13 cellular contexts compared by ENCODE assay signal in genomic region chr3:190064112-190064511, GRCh38. TPM values are rescaled to one million over a fixed set of nuclear protein-coding genes. Genes with fewer than 3 reads are reported as not detected.
DNase-seq lines count a peak whose midpoint lies in the region; ATAC-seq and TF ChIP-seq lines count a peak whose summit lies in the region.
"Had no signal": no experiment of that assay in that cellular context is flagged by ENCODE, and none has a peak within 500 bp of the region (broad histone marks: within the 10 kb centered on the region; RNA-seq: fewer than 3 reads in every experiment).

No MANE protein-coding gene starts in this region.

- TF ChIP-seq CTCF in adrenal gland (IDR thresholded peaks at IDR 0.05) (no peak), gastroesophageal sphincter (IDR thresholded peaks at IDR 0.05) (no peak), testis (IDR thresholded peaks at IDR 0.05) (no peak)

- peaks cover 5 to 49% of the 10 kb centered on the region in 2 donors for H3K4me1 ChIP-seq in adrenal gland (replicated peaks in 1 of 2)
- peaks cover 0 to 4% (median 2%) of the 10 kb centered on the region in 3 donors for H3K4me1 ChIP-seq in gastroesophageal sphincter
- H3K4me1 ChIP-seq in testis, result peaks cover 1% of the 10 kb centered on the region

- 16 to 42% (median 32%) methylated on average over 3 of the region's 3 CpGs for WGBS in adrenal gland, 4 donors
- WGBS in gastroesophageal sphincter (ENCODE audit: low coverage in 1 of 2), 2 donors, result 29 to 48% methylated on average over 2 to 3 of the region's 3 CpGs
- 37 to 50% methylated on average over 3 of the region's 3 CpGs for WGBS in testis, 2 donors

- intact Hi-C loops in adrenal gland (cut with DNase I) (no loop called here), testis (cut with DNase I; ENCODE audit: low total_unique reads) (no loop called here)

- TF ChIP-seq EP300 in gastroesophageal sphincter (IDR thresholded peaks at IDR 0.05), result no peak

- DNase-seq in HCEC 1CT, result peak; percentile 95
- peak in 6 of 7 donors; percentile 52 to 69 (median 62) for DNase-seq in adrenal gland
- peak; percentile 21 for DNase-seq in testis
- DNase-seq in RPMI8226, result no peak
- no peak for DNase-seq in NCI-H1436 (lab: John Stamatoyannopoulos, UW)
- no peak for DNase-seq in NOMO-1 (lab: John Stamatoyannopoulos, UW; ENCODE audit: unreplicated experiment in 2 of 2)
- DNase-seq: DMS79, NCI-H345, SW 1271 had no signal

- H3K27ac ChIP-seq in adrenal gland (peak overlapping the region in 2 of 5 donors; percentile 10 to 22), gastroesophageal sphincter (no peak overlapping the region), testis (no peak overlapping the region)
- H3K27ac ChIP-seq: neural progenitor cell had no signal

- ATAC-seq in gastroesophageal sphincter (peak; percentile 34), HG03460 (IDR thresholded peaks at IDR 0.05; ENCODE audit: unreplicated experiment) (no peak)

- TF ChIP-seq POLR2A in adrenal gland (IDR thresholded peaks at IDR 0.05) (no peak), gastroesophageal sphincter (IDR thresholded peaks at IDR 0.05) (no peak), testis (IDR thresholded peaks at IDR 0.05) (no peak)

- H3K27me3 ChIP-seq in adrenal gland (no peaks in the 10 kb centered on the region), gastroesophageal sphincter (no peaks in the 10 kb centered on the region), testis (no peaks in the 10 kb centered on the region)
- H3K27me3 ChIP-seq: neural progenitor cell had no signal

- H3K36me3 ChIP-seq in adrenal gland (replicated peaks in 1 of 2) (no peaks in the 10 kb centered on the region), gastroesophageal sphincter (no peaks in the 10 kb centered on the region), testis (ENCODE audit: low read depth, missing control alignments) (no peaks in the 10 kb centered on the region)
- H3K36me3 ChIP-seq: neural progenitor cell had no signal

- no peak overlapping the region for H3K4me3 ChIP-seq in adrenal gland
- H3K4me3 ChIP-seq in gastroesophageal sphincter, result no peak overlapping the region
- no peak overlapping the region for H3K4me3 ChIP-seq in testis
- H3K4me3 ChIP-seq: neural progenitor cell had no signal

- H3K9me3 ChIP-seq in adrenal gland (replicated peaks in 1 of 3), result no peaks in the 10 kb centered on the region
- no peaks in the 10 kb centered on the region for H3K9me3 ChIP-seq in gastroesophageal sphincter
- no peaks in the 10 kb centered on the region for H3K9me3 ChIP-seq in testis

RNA-seq across cellular contexts. Expression of gene P3H2, which starts 56.6 kb away (rescaled TPM):
- total RNA-seq in adrenal gland, result 100 to 1,000 TPM in 3 of 8 donors, 10 to 100 TPM in 5; 66.1 to 175 (median 90.9) TPM
- polyA plus RNA-seq in adrenal gland, result 10 to 100 TPM; 22.8 to 91.3 (median 72.8) TPM
- 10 to 100 TPM; 10.6 to 55.9 (median 36.2) TPM for total RNA-seq in gastroesophageal sphincter
- 10 to 100 TPM in 1 of 2 donors, 1 to 10 TPM in 1; 7.2 to 10.1 TPM for total RNA-seq in testis
- 11.0 TPM for polyA plus RNA-seq in testis (ENCODE audit: insufficient read depth, low read depth, low replicate concordance)
- total RNA-seq: activated CD8-positive, alpha-beta memory T cell treated with anti-CD3 and anti-CD28 coated beads for 36 hours had no signal

Comparison
In these comparisons a context has a peak if more than half of its experiments do, and no peak if none do; other contexts are left out.
1. DNase-seq: peak in HCEC 1CT (single experiment), adrenal gland (6 of 7) and testis (single experiment); none in RPMI8226 (single experiment), NCI-H1436 (single experiment) and NOMO-1 (0 of 2).